1 cellular context compared by ENCODE assay signal in the genomic region with DNA sequence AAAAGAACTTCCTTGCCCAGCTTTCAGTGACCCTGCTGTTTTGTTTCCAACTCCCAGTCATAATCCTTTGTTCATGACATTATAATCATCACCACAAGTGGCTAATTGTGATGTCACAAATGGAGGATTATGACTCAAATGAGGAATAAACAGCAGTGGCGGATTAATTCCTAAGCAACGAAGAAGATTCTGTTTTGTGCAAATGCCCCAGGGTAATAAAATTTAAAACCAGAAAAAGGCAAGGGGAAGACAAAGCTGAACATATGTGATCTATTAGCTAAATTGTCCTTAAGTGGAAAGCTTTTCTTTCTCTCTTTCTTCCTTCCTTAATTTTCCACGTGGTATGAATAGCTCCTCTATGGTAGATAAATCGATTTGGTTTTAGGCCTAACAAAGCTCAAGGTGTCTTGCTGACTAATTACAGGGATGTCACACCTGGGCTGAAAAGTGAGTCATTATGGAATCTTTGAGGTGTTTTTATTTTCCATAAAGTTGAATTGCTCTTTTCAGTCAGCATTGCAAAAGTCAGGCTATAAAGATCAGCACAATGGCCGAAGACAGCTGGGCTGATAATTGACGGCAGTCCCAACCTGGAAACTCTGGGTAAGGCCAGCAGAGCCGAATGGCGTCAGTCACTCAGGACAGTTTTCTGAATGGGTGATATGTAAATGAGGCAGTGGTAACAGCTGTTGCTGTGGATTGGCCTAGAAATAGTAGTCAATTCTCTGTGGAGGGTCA.
TF ChIP-seq lines count a peak whose summit lies in the region.

No MANE protein-coding gene starts in this region.

TF ChIP-seq in SK-N-SH treated with all-trans-retinoic acid at 6 μM for 48 hours, 23 proteins besides CTCF, POLR2A, EP300 and RAD21 (continued from another document):
- TF ChIP-seq CREB5 (CRISPR knock-in tag; IDR thresholded peaks at IDR 0.05; ENCODE audit: low read depth), result no peak
- TF ChIP-seq ZNF565 (CRISPR knock-in tag; conservative IDR thresholded peaks at IDR 0.05; ENCODE audit: low read depth), result no peak
- TF ChIP-seq ZNF70 (CRISPR knock-in tag; IDR thresholded peaks at IDR 0.05), result no peak
- TF ChIP-seq TOX (CRISPR knock-in tag; IDR thresholded peaks at IDR 0.05; ENCODE audit: borderline replicate concordance), result no peak
- no peak for TF ChIP-seq ISL1 (CRISPR knock-in tag; IDR thresholded peaks at IDR 0.05)
- no peak for TF ChIP-seq TCF4 (CRISPR knock-in tag; IDR thresholded peaks at IDR 0.05; ENCODE audit: borderline replicate concordance)
- no peak for TF ChIP-seq ZNF8 (CRISPR knock-in tag; IDR thresholded peaks at IDR 0.05)
- no peak for TF ChIP-seq SNAI2 (CRISPR knock-in tag; IDR thresholded peaks at IDR 0.05)
